ENCODE assay signal across 10 cellular contexts in the genomic region with DNA sequence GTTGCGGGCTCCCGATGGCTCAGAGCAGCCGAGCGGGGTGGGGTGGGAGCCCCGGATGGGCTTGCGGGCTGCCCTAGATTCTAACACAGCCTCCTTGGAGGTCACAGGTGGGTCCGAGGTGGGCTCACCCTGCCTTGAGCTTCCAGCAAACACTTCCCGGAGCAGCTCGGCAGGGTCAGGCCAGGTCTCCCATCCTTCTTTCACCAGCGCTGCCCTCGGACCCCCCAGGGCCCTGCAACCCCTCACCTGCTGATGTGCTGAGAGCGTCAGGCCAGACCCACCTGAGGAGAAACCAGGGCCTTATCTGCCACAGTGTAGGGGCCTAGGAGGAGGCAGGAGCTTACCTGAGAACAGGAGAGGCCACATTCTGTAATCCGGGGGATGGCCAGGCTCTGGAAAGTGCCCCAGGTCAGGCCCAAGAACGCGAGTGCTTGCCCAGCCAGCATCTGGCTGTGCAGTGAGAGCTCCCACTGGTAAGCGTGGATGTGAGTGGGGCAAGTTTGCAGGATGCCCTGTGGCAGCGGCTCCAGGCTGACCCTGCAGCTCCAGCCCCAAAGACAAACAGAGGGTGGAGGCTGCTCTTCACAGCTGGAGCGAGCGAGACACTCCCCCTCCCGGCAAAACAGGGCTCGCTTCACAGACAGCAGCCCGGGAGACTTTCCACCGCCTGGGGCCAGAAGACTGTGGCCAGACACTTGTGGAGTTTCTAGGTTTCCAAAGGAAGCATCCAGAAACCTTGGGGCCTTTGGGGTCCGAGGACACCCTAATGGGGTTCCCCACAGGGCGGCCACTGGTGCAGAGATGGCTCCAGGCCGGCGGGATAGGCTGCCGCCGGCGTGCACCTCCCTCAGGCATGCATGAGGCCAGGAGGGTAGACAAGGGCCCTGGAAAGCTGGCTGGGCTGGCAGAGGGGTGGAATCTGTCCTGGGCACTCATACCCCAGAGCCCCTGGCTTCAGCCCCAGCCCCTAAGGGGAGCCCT. TPM values are rescaled to one million over a fixed set of nuclear protein-coding genes. Genes with fewer than 3 reads are reported as not detected.
DNase-seq lines count a peak whose midpoint lies in the region; ATAC-seq and TF ChIP-seq lines count a peak whose summit lies in the region.
"Had no signal": no experiment of that assay in that cellular context is flagged by ENCODE, and none has a peak within 500 bp of the region (broad histone marks: within the 10 kb centered on the region; RNA-seq: fewer than 3 reads in every experiment).

TSS of gene IL17REL (minus strand) at position 565 of the 981 bp plus-strand sequence. CDS start at position 446, 119 bp downstream.

- CTCF ChIA-PET in activated CD8-positive, alpha-beta T cell treated with anti-CD3 and anti-CD28 coated beads for 36 hours (lab: Charles Lee) = interaction anchor here (1.2 to 2.4 kb wide), 4 partner anchors 18 to 20 kb away, joined by 3 to 11 read pairs (median 6); no protein-coding TSS in a partner anchor
- CTCF ChIA-PET in activated CD8-positive, alpha-beta T cell treated with anti-CD3 and anti-CD28 coated beads, Interleukin-2, amount 10 ng/mL, durations not matched to agents 7 days and 5 days (lab: Charles Lee) = interaction anchor here (1.1 to 1.4 kb wide), 2 partner anchors 18 to 82 kb away, joined by 3 to 4 read pairs; no protein-coding TSS in a partner anchor

- H3K27ac ChIP-seq in foreskin keratinocyte = no peak within 1 kb of the TSS
- H3K27ac ChIP-seq: gastroesophageal sphincter, pancreas had no signal

- H3K9me3 Mint-ChIP-seq in activated CD8-positive, alpha-beta T cell treated with anti-CD3 and anti-CD28 coated beads for 36 hours = no peaks in the 10 kb centered on the region
- H3K9me3 Mint-ChIP-seq in activated CD8-positive, alpha-beta T cell treated with anti-CD3 and anti-CD28 coated beads, Interleukin-2, amount 10 ng/mL, durations not matched to agents 7 days and 5 days (ENCODE audit: insufficient read depth) = no peaks in the 10 kb centered on the region
- no peaks in the 10 kb centered on the region for H3K9me3 Mint-ChIP-seq in stimulated activated naive B cell treated with anti-CD40 and anti-IgM and Interleukin-4, amounts not matched to agents 10 μg/mL and 1 μg/mL and 100 μg/mL, for 72 hours

- H3K4me1 ChIP-seq in foreskin keratinocyte = no peaks in the 10 kb centered on the region
- H3K4me1 ChIP-seq: pancreas had no signal

- H3K4me1 Mint-ChIP-seq in activated CD8-positive, alpha-beta T cell treated with anti-CD3 and anti-CD28 coated beads for 36 hours (ENCODE audit: low read depth) = peaks cover 31% of the 10 kb centered on the region
- peaks cover 21% of the 10 kb centered on the region for H3K4me1 Mint-ChIP-seq in activated CD8-positive, alpha-beta T cell treated with anti-CD3 and anti-CD28 coated beads, Interleukin-2, amount 10 ng/mL, durations not matched to agents 7 days and 5 days (ENCODE audit: low read depth)
- H3K4me1 Mint-ChIP-seq in stimulated activated naive B cell treated with anti-CD40 and anti-IgM and Interleukin-4, amounts not matched to agents 10 μg/mL and 1 μg/mL and 100 μg/mL, for 72 hours = peaks cover 46 to 62% of the 10 kb centered on the region in 2 donors

- peaks cover 73% of the 10 kb centered on the region for H3K27me3 ChIP-seq in foreskin keratinocyte

- H3K36me3 Mint-ChIP-seq in activated CD8-positive, alpha-beta T cell treated with anti-CD3 and anti-CD28 coated beads for 36 hours (ENCODE audit: low read depth) = no peaks in the 10 kb centered on the region
- H3K36me3 Mint-ChIP-seq in activated CD8-positive, alpha-beta T cell treated with anti-CD3 and anti-CD28 coated beads, Interleukin-2, amount 10 ng/mL, durations not matched to agents 7 days and 5 days (ENCODE audit: low read depth) = no peaks in the 10 kb centered on the region
- H3K36me3 Mint-ChIP-seq in stimulated activated naive B cell treated with anti-CD40 and anti-IgM and Interleukin-4, amounts not matched to agents 10 μg/mL and 1 μg/mL and 100 μg/mL, for 72 hours = no peaks in the 10 kb centered on the region

- peaks cover 2% of the 10 kb centered on the region for H3K27me3 Mint-ChIP-seq in activated CD8-positive, alpha-beta T cell treated with anti-CD3 and anti-CD28 coated beads for 36 hours
- peaks cover 14% of the 10 kb centered on the region for H3K27me3 Mint-ChIP-seq in activated CD8-positive, alpha-beta T cell treated with anti-CD3 and anti-CD28 coated beads, Interleukin-2, amount 10 ng/mL, durations not matched to agents 7 days and 5 days (ENCODE audit: low read depth)
- peaks cover 0 to 22% of the 10 kb centered on the region in 2 donors for H3K27me3 Mint-ChIP-seq in stimulated activated naive B cell treated with anti-CD40 and anti-IgM and Interleukin-4, amounts not matched to agents 10 μg/mL and 1 μg/mL and 100 μg/mL, for 72 hours

- ATAC-seq in activated CD8-positive, alpha-beta T cell treated with anti-CD3 and anti-CD28 coated beads for 36 hours = no peak
- no peak for ATAC-seq in activated CD8-positive, alpha-beta T cell treated with anti-CD3 and anti-CD28 coated beads, Interleukin-2, amount 10 ng/mL, durations not matched to agents 7 days and 5 days
- no peak for ATAC-seq in foreskin keratinocyte
- ATAC-seq in stimulated activated naive B cell treated with anti-CD40 and anti-IgM and Interleukin-4, amounts not matched to agents 10 μg/mL and 1 μg/mL and 100 μg/mL, for 72 hours (replicated peaks) = no peak
- ATAC-seq: gastroesophageal sphincter, pancreas had no signal

- POLR2A ChIA-PET in activated CD8-positive, alpha-beta T cell treated with anti-CD3 and anti-CD28 coated beads for 36 hours (lab: Charles Lee) = interaction anchor here (0.9 to 1.1 kb wide), 2 partner anchors 41 to 74 kb away, joined by 3 to 4 read pairs; no protein-coding TSS in a partner anchor
- POLR2A ChIA-PET in activated CD8-positive, alpha-beta T cell treated with anti-CD3 and anti-CD28 coated beads, Interleukin-2, amount 10 ng/mL, durations not matched to agents 7 days and 5 days (lab: Charles Lee) = no interaction called here

- no peak for DNase-seq in activated CD8-positive, alpha-beta T cell treated with anti-CD3 and anti-CD28 coated beads for 36 hours
- DNase-seq in activated CD8-positive, alpha-beta T cell treated with anti-CD3 and anti-CD28 coated beads, Interleukin-2, amount 10 ng/mL, durations not matched to agents 7 days and 5 days = no peak
- DNase-seq in RPMI7951 (ENCODE audit: low read depth) (peak; percentile 28), foreskin keratinocyte (no peak), LoVo (ENCODE audit: low spot score) (no peak), HK-2 (ENCODE audit: unreplicated experiment) (no peak)
- no peak for DNase-seq in stimulated activated naive B cell treated with anti-CD40 and anti-IgM and Interleukin-4, amounts not matched to agents 10 μg/mL and 1 μg/mL and 100 μg/mL, for 72 hours
- DNase-seq in effector CD8-positive, alpha-beta T cell (lab: John Stamatoyannopoulos, UW) = no peak

- peak within 1 kb of the TSS; percentile 72 for H3K27ac Mint-ChIP-seq in activated CD8-positive, alpha-beta T cell treated with anti-CD3 and anti-CD28 coated beads for 36 hours
- H3K27ac Mint-ChIP-seq in activated CD8-positive, alpha-beta T cell treated with anti-CD3 and anti-CD28 coated beads, Interleukin-2, amount 10 ng/mL, durations not matched to agents 7 days and 5 days = no peak within 1 kb of the TSS
- peak within 1 kb of the TSS; percentile 96 for H3K27ac Mint-ChIP-seq in stimulated activated naive B cell treated with anti-CD40 and anti-IgM and Interleukin-4, amounts not matched to agents 10 μg/mL and 1 μg/mL and 100 μg/mL, for 72 hours

- no peak for TF ChIP-seq CTCF in activated CD8-positive, alpha-beta T cell treated with anti-CD3 and anti-CD28 coated beads for 36 hours (IDR thresholded peaks at IDR 0.05)
- peak; percentile 34 for TF ChIP-seq CTCF in foreskin keratinocyte (conservative IDR thresholded peaks at IDR 0.05)

- H3K4me3 Mint-ChIP-seq in activated CD8-positive, alpha-beta T cell treated with anti-CD3 and anti-CD28 coated beads for 36 hours = peak within 1 kb of the TSS; percentile 62
- no peak within 1 kb of the TSS for H3K4me3 Mint-ChIP-seq in activated CD8-positive, alpha-beta T cell treated with anti-CD3 and anti-CD28 coated beads, Interleukin-2, amount 10 ng/mL, durations not matched to agents 7 days and 5 days
- H3K4me3 Mint-ChIP-seq in stimulated activated naive B cell treated with anti-CD40 and anti-IgM and Interleukin-4, amounts not matched to agents 10 μg/mL and 1 μg/mL and 100 μg/mL, for 72 hours = peak within 1 kb of the TSS; percentile 85 to 90

- intact Hi-C loops in activated CD8-positive, alpha-beta T cell treated with anti-CD3 and anti-CD28 coated beads for 36 hours (cut with micrococcal nuclease) = no loop called here

RNA-seq across cellular contexts. Expression of gene IL17REL, which starts in this region (rescaled TPM):
- under 1 TPM in 1 of 2 experiments, not detected in 1; 0.14 TPM for total RNA-seq in activated CD8-positive, alpha-beta T cell treated with anti-CD3 and anti-CD28 coated beads for 36 hours
- not detected for total RNA-seq in activated CD8-positive, alpha-beta T cell treated with anti-CD3 and anti-CD28 coated beads, Interleukin-2, amount 10 ng/mL, durations not matched to agents 7 days and 5 days
- not detected in 2 replicates for total RNA-seq in RPMI7951 (2014; rRNA removed; shearing (Covaris generic))
- total RNA-seq in foreskin keratinocyte = not detected in 2 replicates
- polyA plus RNA-seq in foreskin keratinocyte = not detected in 2 replicates
- total RNA-seq: gastroesophageal sphincter, pancreas had no signal
- polyA plus RNA-seq: pancreas had no signal

Comparison
In these comparisons a context has a peak if more than half of its experiments do, and no peak if none do; other contexts are left out.
1. Peak in DNase-seq in RPMI7951; RNA of the gene not detected or under 1 TPM.